In the genomic region with DNA sequence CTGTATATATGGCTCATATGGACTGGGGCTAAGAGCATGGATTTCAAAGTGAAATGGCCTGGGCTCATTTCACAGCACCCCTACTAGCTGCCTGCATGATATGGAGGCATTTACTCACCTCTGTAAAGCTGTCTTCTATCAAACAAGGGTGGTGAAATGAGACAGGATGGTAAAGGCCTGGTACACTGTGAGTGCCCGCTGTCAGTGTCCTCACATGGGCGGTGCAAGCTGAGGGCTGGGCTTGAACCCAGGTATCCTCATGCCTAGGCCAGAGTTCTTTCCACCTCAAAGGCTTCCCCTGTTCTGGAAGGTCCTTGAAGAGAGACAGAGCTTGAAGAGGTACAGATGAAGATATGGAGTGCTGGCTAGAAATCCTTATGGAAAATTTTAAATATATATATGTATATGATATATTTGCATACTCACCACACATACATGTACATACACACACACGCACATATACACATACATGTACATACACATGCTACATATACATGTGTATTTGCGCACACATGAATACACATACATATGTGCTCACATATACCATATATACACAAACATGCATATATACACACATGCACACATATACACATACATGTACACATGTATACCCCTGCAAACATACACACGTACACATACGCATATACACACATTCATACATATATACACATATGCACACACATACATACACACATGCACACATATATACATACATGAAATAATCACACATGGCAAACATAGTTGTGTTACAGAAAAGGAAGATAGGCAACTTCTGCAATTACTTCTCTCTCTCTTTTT, we compare ENCODE assay signal across 26 cellular contexts. TPM values are rescaled to one million over a fixed set of nuclear protein-coding genes. Genes with fewer than 3 reads are reported as not detected.
A peak's percentile ranks its signal among the peaks of the same experiment; 100 is the strongest.
DNase-seq lines count a peak whose midpoint lies in the region; ATAC-seq and FAIRE-seq lines count a peak whose summit lies in the region.
"Had no signal": no experiment of that assay in that cellular context is flagged by ENCODE, and none has a peak within 500 bp of the region (broad histone marks: within the 10 kb centered on the region; RNA-seq: fewer than 3 reads in every experiment).

No MANE protein-coding gene starts in this region.

- ATAC-seq in activated CD4-positive, alpha-beta T cell treated with anti-CD3 and anti-CD28 coated beads for 36 hours = no peak
- ATAC-seq in central memory CD8-positive, alpha-beta T cell (replicated peaks; ENCODE audit: extremely low read depth, poor library complexity, severe bottlenecking) = no peak
- ATAC-seq: activated CD8-positive, alpha-beta memory T cell treated with anti-CD3 and anti-CD28 coated beads, Interleukin-2, amount 10 ng/mL, durations not matched to agents 7 days and 5 days; esophagus mucosa; psoas muscle had no signal

- intact Hi-C loops in activated CD4-positive, alpha-beta T cell treated with anti-CD3 and anti-CD28 coated beads for 36 hours (cut with DNase I, micrococcal nuclease) = loop anchor here in 1 of 2 experiments (5.0 kb wide), 4 partner anchors 43 to 127 kb away; a partner anchor contains a TSS

- H3K27ac Mint-ChIP-seq in activated CD4-positive, alpha-beta T cell treated with anti-CD3 and anti-CD28 coated beads for 36 hours = peak overlapping the region; percentile 89
- H3K27ac Mint-ChIP-seq in central memory CD8-positive, alpha-beta T cell (ENCODE audit: low read depth) = peak overlapping the region; percentile 70
- H3K27ac Mint-ChIP-seq: activated B cell treated with CpG ODN at 0.5 μM for 24 hours had no signal

- CTCF ChIA-PET in activated CD4-positive, alpha-beta T cell treated with anti-CD3 and anti-CD28 coated beads for 36 hours (lab: Charles Lee) = interaction anchor here (0.6 to 2.0 kb wide), 3 partner anchors 9 to 265 kb away, joined by 3 to 4 read pairs (median 3); no protein-coding TSS in a partner anchor

- FAIRE-seq in HTR-8/SVneo (lab: Jason Lieb, UNC) = peak; percentile 26
- FAIRE-seq: frontal cortex, islet of Langerhans had no signal

- peak; percentile 2 for DNase-seq in activated CD4-positive, alpha-beta T cell treated with anti-CD3 and anti-CD28 coated beads for 36 hours
- no peak for DNase-seq in activated CD4-positive, alpha-beta T cell treated with anti-CD3 and anti-CD28 coated beads for 4 hours
- DNase-seq in HTR-8/SVneo (ENCODE audit: insufficient read length, low spot score) (no peak), NCI-H774 (lab: John Stamatoyannopoulos, UW) (no peak), NCI-H146 treated with DMSO at 0.1 percent for 48 hours (lab: John Stamatoyannopoulos, UW; ENCODE audit: unreplicated experiment) (no peak), AG20443 (ENCODE audit: low spot score) (no peak)
- no peak for DNase-seq in central memory CD8-positive, alpha-beta T cell (ENCODE audit: low spot score in 2 of 2)
- DNase-seq in stimulated activated CD8-positive, alpha-beta memory T cell treated with anti-CD3 and anti-CD28 coated beads, Interleukin-4, amount 100 ng/mL, for 48 hours = peak; percentile 20
- DNase-seq: activated B cell treated with CpG ODN at 0.5 μM for 24 hours; activated CD8-positive, alpha-beta memory T cell treated with anti-CD3 and anti-CD28 coated beads, Interleukin-2, amount 10 ng/mL, durations not matched to agents 7 days and 5 days; activated effector memory CD4-positive, alpha-beta T cell treated with Interleukin-2 at 50 U/mL for 16 hours; caudate nucleus; DMS53; effector CD4-positive, alpha-beta T cell; GF-D8; H7; NCI-H1417 treated with DMSO at 0.1 percent for 48 hours; NCI-H510A treated with DMSO at 0.1 percent for 48 hours; psoas muscle; SK-N-SH; stimulated activated CD4-positive, alpha-beta T cell treated with anti-CD3 and anti-CD28 coated beads, Interleukin-2, amount 100 ng/mL, for 24 hours; stimulated activated naive CD4-positive, alpha-beta T cell; T1000 had no signal

- H3K9me3 Mint-ChIP-seq in activated CD4-positive, alpha-beta T cell treated with anti-CD3 and anti-CD28 coated beads for 36 hours (ENCODE audit: low read depth) = no peaks in the 10 kb centered on the region
- no peaks in the 10 kb centered on the region for H3K9me3 Mint-ChIP-seq in central memory CD8-positive, alpha-beta T cell
- H3K9me3 Mint-ChIP-seq: activated B cell treated with CpG ODN at 0.5 μM for 24 hours had no signal

- peaks cover 82% of the 10 kb centered on the region for H3K4me1 Mint-ChIP-seq in activated CD4-positive, alpha-beta T cell treated with anti-CD3 and anti-CD28 coated beads for 36 hours
- peaks cover 48% of the 10 kb centered on the region for H3K4me1 Mint-ChIP-seq in central memory CD8-positive, alpha-beta T cell
- H3K4me1 Mint-ChIP-seq: activated B cell treated with CpG ODN at 0.5 μM for 24 hours had no signal

- H3K4me3 Mint-ChIP-seq in activated CD4-positive, alpha-beta T cell treated with anti-CD3 and anti-CD28 coated beads for 36 hours = no peak overlapping the region
- H3K4me3 Mint-ChIP-seq in central memory CD8-positive, alpha-beta T cell = no peak overlapping the region
- H3K4me3 Mint-ChIP-seq: activated B cell treated with CpG ODN at 0.5 μM for 24 hours; activated CD8-positive, alpha-beta memory T cell treated with anti-CD3 and anti-CD28 coated beads, Interleukin-2, amount 10 ng/mL, durations not matched to agents 7 days and 5 days had no signal

- POLR2A ChIA-PET in activated CD4-positive, alpha-beta T cell treated with anti-CD3 and anti-CD28 coated beads for 36 hours (lab: Charles Lee) = no interaction called here

- H3K27me3 Mint-ChIP-seq in activated CD4-positive, alpha-beta T cell treated with anti-CD3 and anti-CD28 coated beads for 36 hours = no peaks in the 10 kb centered on the region
- H3K27me3 Mint-ChIP-seq in central memory CD8-positive, alpha-beta T cell = no peaks in the 10 kb centered on the region
- H3K27me3 Mint-ChIP-seq: activated B cell treated with CpG ODN at 0.5 μM for 24 hours; activated CD8-positive, alpha-beta memory T cell treated with anti-CD3 and anti-CD28 coated beads, Interleukin-2, amount 10 ng/mL, durations not matched to agents 7 days and 5 days had no signal

- H3K36me3 Mint-ChIP-seq in activated CD4-positive, alpha-beta T cell treated with anti-CD3 and anti-CD28 coated beads for 36 hours (ENCODE audit: low read depth) = peaks cover 21% of the 10 kb centered on the region
- H3K36me3 Mint-ChIP-seq in central memory CD8-positive, alpha-beta T cell (ENCODE audit: insufficient read depth) = peaks cover 3% of the 10 kb centered on the region

RNA-seq across cellular contexts. Expression of a gene that starts 44.7 kb away (rescaled TPM):
- 100 to 1,000 TPM; 186 to 207 TPM for total RNA-seq in activated CD4-positive, alpha-beta T cell treated with anti-CD3 and anti-CD28 coated beads for 36 hours

Comparison
In these comparisons a context has a peak if more than half of its experiments do, and no peak if none do; other contexts are left out.
1. DNase-seq: peak in activated CD4-positive, alpha-beta T cell treated with anti-CD3 and anti-CD28 coated beads for 36 hours (single experiment) and stimulated activated CD8-positive, alpha-beta memory T cell treated with anti-CD3 and anti-CD28 coated beads, Interleukin-4, amount 100 ng/mL, for 48 hours (single experiment); none in activated CD4-positive, alpha-beta T cell treated with anti-CD3 and anti-CD28 coated beads for 4 hours (0 of 2), HTR-8/SVneo (single experiment), central memory CD8-positive, alpha-beta T cell (0 of 2), NCI-H774 (single experiment), NCI-H146 treated with DMSO at 0.1 percent for 48 hours (single experiment) and AG20443 (single experiment).